Comparison of ENCODE assay signal across 1 cellular context in the genomic region with DNA sequence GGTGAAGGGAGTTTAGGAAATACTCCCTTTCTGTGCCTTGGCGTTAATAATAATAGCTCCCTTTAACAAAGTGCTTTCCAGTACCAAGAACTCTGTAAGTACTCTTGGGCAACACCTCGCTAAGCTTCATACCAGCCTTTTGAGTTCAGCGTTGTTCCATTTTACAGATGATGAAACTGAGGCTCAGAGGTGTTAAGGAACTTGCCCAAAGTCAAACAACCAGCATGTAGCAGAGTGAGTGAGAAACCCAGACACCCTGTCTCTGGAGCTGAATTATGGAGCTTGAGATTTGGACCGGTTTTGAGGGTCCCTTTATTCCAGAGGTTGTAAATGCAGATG.
TF ChIP-seq lines count a peak whose summit lies in the region.

No MANE protein-coding gene starts in this region.

TF ChIP-seq in HepG2, 621 proteins besides CTCF, POLR2A, EP300 and RAD21 (continued from another document):
- TF ChIP-seq, protein P1, sequence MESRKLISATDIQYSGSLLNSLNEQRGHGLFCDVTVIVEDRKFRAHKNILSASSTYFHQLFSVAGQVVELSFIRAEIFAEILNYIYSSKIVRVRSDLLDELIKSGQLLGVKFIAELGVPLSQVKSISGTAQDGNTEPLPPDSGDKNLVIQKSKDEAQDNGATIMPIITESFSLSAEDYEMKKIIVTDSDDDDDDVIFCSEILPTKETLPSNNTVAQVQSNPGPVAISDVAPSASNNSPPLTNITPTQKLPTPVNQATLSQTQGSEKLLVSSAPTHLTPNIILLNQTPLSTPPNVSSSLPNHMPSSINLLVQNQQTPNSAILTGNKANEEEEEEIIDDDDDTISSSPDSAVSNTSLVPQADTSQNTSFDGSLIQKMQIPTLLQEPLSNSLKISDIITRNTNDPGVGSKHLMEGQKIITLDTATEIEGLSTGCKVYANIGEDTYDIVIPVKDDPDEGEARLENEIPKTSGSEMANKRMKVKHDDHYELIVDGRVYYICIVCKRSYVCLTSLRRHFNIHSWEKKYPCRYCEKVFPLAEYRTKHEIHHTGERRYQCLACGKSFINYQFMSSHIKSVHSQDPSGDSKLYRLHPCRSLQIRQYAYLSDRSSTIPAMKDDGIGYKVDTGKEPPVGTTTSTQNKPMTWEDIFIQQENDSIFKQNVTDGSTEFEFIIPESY (CRISPR knock-in tag; IDR thresholded peaks at IDR 0.05), result 0 out of 2 replicates have a peak, but pooled peaks have one; percentile 23
- TF ChIP-seq RCOR2 (CRISPR knock-in tag; IDR thresholded peaks at IDR 0.05) (peak; percentile 59), ISL2 (CRISPR knock-in tag; IDR thresholded peaks at IDR 0.05) (no peak), ZNF136 (CRISPR knock-in tag; IDR thresholded peaks at IDR 0.05; ENCODE audit: low read depth) (no peak), ADNP (CRISPR knock-in tag; IDR thresholded peaks at IDR 0.05) (peak; percentile 81; the same call in 1 of the 2 replicates), ETV6 (CRISPR knock-in tag; conservative IDR thresholded peaks at IDR 0.05) (no peak), WIZ (CRISPR knock-in tag; IDR thresholded peaks at IDR 0.05) (0 out of 2 replicates have a peak, but pooled peaks have one; percentile 15), ZNF629 (CRISPR knock-in tag; conservative IDR thresholded peaks at IDR 0.05) (peak; percentile 100), ZNF816 (CRISPR knock-in tag; IDR thresholded peaks at IDR 0.05; ENCODE audit: borderline replicate concordance) (no peak), SIX1 (CRISPR knock-in tag; IDR thresholded peaks at IDR 0.05; ENCODE audit: borderline replicate concordance) (no peak), ZFP41 (CRISPR knock-in tag; IDR thresholded peaks at IDR 0.05; ENCODE audit: borderline replicate concordance) (no peak), ATF7 (IDR thresholded peaks at IDR 0.05) (no peak), ATF7 (CRISPR knock-in tag; IDR thresholded peaks at IDR 0.05) (no peak), ZNF468 (CRISPR knock-in tag; IDR thresholded peaks at IDR 0.05) (no peak), NR2F1 (CRISPR knock-in tag; IDR thresholded peaks at IDR 0.05) (no peak), ZNF260 (CRISPR knock-in tag; IDR thresholded peaks at IDR 0.05; ENCODE audit: borderline replicate concordance, low read depth) (no peak), ZSCAN30 (CRISPR knock-in tag; IDR thresholded peaks at IDR 0.05) (no peak), KDM1A (CRISPR knock-in tag; IDR thresholded peaks at IDR 0.05) (peak; percentile 87), ZNF569 (CRISPR knock-in tag; IDR thresholded peaks at IDR 0.05; ENCODE audit: borderline replicate concordance) (no peak)
- TF ChIP-seq, protein P2, sequence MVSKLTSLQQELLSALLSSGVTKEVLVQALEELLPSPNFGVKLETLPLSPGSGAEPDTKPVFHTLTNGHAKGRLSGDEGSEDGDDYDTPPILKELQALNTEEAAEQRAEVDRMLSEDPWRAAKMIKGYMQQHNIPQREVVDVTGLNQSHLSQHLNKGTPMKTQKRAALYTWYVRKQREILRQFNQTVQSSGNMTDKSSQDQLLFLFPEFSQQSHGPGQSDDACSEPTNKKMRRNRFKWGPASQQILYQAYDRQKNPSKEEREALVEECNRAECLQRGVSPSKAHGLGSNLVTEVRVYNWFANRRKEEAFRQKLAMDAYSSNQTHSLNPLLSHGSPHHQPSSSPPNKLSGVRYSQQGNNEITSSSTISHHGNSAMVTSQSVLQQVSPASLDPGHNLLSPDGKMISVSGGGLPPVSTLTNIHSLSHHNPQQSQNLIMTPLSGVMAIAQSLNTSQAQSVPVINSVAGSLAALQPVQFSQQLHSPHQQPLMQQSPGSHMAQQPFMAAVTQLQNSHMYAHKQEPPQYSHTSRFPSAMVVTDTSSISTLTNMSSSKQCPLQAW (CRISPR knock-in tag; IDR thresholded peaks at IDR 0.05), result no peak
- TF ChIP-seq, protein P3, sequence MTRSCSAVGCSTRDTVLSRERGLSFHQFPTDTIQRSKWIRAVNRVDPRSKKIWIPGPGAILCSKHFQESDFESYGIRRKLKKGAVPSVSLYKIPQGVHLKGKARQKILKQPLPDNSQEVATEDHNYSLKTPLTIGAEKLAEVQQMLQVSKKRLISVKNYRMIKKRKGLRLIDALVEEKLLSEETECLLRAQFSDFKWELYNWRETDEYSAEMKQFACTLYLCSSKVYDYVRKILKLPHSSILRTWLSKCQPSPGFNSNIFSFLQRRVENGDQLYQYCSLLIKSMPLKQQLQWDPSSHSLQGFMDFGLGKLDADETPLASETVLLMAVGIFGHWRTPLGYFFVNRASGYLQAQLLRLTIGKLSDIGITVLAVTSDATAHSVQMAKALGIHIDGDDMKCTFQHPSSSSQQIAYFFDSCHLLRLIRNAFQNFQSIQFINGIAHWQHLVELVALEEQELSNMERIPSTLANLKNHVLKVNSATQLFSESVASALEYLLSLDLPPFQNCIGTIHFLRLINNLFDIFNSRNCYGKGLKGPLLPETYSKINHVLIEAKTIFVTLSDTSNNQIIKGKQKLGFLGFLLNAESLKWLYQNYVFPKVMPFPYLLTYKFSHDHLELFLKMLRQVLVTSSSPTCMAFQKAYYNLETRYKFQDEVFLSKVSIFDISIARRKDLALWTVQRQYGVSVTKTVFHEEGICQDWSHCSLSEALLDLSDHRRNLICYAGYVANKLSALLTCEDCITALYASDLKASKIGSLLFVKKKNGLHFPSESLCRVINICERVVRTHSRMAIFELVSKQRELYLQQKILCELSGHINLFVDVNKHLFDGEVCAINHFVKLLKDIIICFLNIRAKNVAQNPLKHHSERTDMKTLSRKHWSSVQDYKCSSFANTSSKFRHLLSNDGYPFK (CRISPR knock-in tag; IDR thresholded peaks at IDR 0.05; ENCODE audit: borderline replicate concordance), result no peak
- TF ChIP-seq, protein P4, sequence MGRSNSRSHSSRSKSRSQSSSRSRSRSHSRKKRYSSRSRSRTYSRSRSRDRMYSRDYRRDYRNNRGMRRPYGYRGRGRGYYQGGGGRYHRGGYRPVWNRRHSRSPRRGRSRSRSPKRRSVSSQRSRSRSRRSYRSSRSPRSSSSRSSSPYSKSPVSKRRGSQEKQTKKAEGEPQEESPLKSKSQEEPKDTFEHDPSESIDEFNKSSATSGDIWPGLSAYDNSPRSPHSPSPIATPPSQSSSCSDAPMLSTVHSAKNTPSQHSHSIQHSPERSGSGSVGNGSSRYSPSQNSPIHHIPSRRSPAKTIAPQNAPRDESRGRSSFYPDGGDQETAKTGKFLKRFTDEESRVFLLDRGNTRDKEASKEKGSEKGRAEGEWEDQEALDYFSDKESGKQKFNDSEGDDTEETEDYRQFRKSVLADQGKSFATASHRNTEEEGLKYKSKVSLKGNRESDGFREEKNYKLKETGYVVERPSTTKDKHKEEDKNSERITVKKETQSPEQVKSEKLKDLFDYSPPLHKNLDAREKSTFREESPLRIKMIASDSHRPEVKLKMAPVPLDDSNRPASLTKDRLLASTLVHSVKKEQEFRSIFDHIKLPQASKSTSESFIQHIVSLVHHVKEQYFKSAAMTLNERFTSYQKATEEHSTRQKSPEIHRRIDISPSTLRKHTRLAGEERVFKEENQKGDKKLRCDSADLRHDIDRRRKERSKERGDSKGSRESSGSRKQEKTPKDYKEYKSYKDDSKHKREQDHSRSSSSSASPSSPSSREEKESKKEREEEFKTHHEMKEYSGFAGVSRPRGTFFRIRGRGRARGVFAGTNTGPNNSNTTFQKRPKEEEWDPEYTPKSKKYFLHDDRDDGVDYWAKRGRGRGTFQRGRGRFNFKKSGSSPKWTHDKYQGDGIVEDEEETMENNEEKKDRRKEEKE (IDR thresholded peaks at IDR 0.05), result no peak
- TF ChIP-seq, protein P5, sequence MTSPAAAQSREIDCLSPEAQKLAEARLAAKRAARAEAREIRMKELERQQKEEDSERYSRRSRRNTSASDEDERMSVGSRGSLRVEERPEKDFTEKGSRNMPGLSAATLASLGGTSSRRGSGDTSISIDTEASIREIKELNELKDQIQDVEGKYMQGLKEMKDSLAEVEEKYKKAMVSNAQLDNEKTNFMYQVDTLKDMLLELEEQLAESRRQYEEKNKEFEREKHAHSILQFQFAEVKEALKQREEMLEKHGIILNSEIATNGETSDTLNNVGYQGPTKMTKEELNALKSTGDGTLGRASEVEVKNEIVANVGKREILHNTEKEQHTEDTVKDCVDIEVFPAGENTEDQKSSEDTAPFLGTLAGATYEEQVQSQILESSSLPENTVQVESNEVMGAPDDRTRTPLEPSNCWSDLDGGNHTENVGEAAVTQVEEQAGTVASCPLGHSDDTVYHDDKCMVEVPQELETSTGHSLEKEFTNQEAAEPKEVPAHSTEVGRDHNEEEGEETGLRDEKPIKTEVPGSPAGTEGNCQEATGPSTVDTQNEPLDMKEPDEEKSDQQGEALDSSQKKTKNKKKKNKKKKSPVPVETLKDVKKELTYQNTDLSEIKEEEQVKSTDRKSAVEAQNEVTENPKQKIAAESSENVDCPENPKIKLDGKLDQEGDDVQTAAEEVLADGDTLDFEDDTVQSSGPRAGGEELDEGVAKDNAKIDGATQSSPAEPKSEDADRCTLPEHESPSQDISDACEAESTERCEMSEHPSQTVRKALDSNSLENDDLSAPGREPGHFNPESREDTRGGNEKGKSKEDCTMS (CRISPR knock-in tag; conservative IDR thresholded peaks at IDR 0.05), result no peak
- TF ChIP-seq, protein P6, sequence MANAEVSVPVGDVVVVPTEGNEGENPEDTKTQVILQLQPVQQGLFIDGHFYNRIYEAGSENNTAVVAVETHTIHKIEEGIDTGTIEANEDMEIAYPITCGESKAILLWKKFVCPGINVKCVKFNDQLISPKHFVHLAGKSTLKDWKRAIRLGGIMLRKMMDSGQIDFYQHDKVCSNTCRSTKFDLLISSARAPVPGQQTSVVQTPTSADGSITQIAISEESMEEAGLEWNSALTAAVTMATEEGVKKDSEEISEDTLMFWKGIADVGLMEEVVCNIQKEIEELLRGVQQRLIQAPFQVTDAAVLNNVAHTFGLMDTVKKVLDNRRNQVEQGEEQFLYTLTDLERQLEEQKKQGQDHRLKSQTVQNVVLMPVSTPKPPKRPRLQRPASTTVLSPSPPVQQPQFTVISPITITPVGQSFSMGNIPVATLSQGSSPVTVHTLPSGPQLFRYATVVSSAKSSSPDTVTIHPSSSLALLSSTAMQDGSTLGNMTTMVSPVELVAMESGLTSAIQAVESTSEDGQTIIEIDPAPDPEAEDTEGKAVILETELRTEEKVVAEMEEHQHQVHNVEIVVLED (CRISPR knock-in tag; IDR thresholded peaks at IDR 0.05; ENCODE audit: borderline replicate concordance), result no peak
- TF ChIP-seq, protein P7, sequence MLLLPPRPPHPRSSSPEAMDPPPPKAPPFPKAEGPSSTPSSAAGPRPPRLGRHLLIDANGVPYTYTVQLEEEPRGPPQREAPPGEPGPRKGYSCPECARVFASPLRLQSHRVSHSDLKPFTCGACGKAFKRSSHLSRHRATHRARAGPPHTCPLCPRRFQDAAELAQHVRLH (CRISPR knock-in tag; IDR thresholded peaks at IDR 0.05; ENCODE audit: borderline replicate concordance, low read depth), result no peak
